ENCODE assay signal across 8 cellular contexts in the genomic region with DNA sequence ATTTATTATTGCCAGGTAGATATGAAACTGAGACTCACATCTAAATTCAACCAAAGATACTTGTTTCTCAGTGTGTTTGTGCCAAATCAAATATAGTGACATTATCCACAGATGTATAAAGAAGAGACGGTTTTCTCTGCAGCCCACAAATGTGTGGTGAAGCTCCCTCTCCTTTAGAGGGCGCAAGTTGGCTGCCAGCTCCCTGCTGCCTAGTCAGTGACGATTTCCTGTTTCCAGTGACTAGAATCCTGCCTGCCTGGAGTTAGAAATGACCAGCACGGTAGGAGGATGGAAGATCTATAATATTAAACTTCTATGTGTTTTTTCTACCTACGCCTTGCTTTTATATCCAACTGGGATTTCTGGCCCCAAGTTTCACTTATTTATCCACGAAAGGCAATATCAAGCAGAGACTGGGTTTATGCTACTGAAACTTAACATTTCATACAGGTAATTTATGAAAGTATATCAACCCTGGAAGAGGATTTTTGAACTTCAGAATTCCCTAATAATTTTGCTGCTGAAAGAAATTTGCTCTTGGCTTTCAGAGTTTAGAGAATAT.
A peak's percentile ranks its signal among the peaks of the same experiment; 100 is the strongest.
DNase-seq lines count a peak whose midpoint lies in the region; ATAC-seq, FAIRE-seq and TF ChIP-seq lines count a peak whose summit lies in the region.

No MANE protein-coding gene starts in this region.

- TF ChIP-seq CTCF in HepG2 (CRISPR knock-in tag; IDR thresholded peaks at IDR 0.05) (peak; percentile 56), right lobe of liver (IDR thresholded peaks at IDR 0.05) (peak in 1 of 4 donors; percentile 16), RWPE1 (conservative IDR thresholded peaks at IDR 0.05; ENCODE audit: low read depth) (peak; percentile 54)

- H3K4me3 ChIP-seq in HepG2 (replicated peaks in 1 of 3; ENCODE audit: insufficient read depth in 1 of 3, low read depth in 2 of 3, low read length in 3 of 3) (0 out of 6 replicates have a peak overlapping the region, but pooled peaks of 1 of the 3 experiments have one; percentile 23), right lobe of liver (no peak overlapping the region)

- intact Hi-C loops in HepG2 (cut with micrococcal nuclease; ENCODE audit: unreplicated experiment) = loop anchor here (2.0 kb wide), 1 partner anchor 217 kb away; no protein-coding TSS in a partner anchor
- intact Hi-C loops in right lobe of liver (cut with DNase I) = no loop called here
- intact Hi-C loops in head of caudate nucleus (cut with DNase I) = no loop called here

- H3K9me3 ChIP-seq in HepG2 (ENCODE audit: low read length) (no peaks in the 10 kb centered on the region), right lobe of liver (no peaks in the 10 kb centered on the region)

- no peaks in the 10 kb centered on the region for H3K4me1 ChIP-seq in HepG2 (ENCODE audit: insufficient read depth, low read length)
- H3K4me1 ChIP-seq in right lobe of liver = no peaks in the 10 kb centered on the region

- in situ Hi-C loops in HepG2 (cut with HindIII; ENCODE audit: extremely low pct_ligation_motif_present, low pct_unique_long_range_greater_than_20kb) = no loop called here

- POLR2A ChIA-PET in HepG2 (lab: Yijun Ruan, JAX) (no interaction called here), RWPE1 (lab: Yijun Ruan, JAX; ENCODE audit: low non-redundant PET) (no interaction called here)

- WGBS in HepG2 (ENCODE audit: low lambda C conversion rate) = 0% methylated on average over 6 of the region's 6 CpGs
- 17% methylated on average over 6 of the region's 6 CpGs for whole genome bisulfite sequencing in right lobe of liver (ENCODE audit: insufficient coverage, low coverage, low lambda C conversion rate, missing lambda C conversion rate)

- FAIRE-seq in HepG2 (lab: Jason Lieb, UNC) = no peak

- ATAC-seq in HepG2 = peak; percentile 88
- ATAC-seq in right lobe of liver = no peak
- ATAC-seq in GM21528 (IDR thresholded peaks at IDR 0.05; ENCODE audit: low FRiP score, unreplicated experiment) = no peak

- H2AFZ ChIP-seq in HepG2 (ENCODE audit: low read length) = no peak overlapping the region

- CTCF ChIA-PET in HepG2 (lab: Yijun Ruan, JAX; ENCODE audit: low intra/inter-chr PET ratio, low total read pairs) = no interaction called here
- CTCF ChIA-PET in RWPE1 (lab: Yijun Ruan, JAX) = interaction anchor here (0.6 to 0.8 kb wide), 2 partner anchors 744 to 824 kb away, joined by 4 to 5 read pairs; no protein-coding TSS in a partner anchor

- H4K20me1 ChIP-seq in HepG2 (ENCODE audit: insufficient read depth, low read length) = no peaks in the 10 kb centered on the region

- 0 out of 2 replicates have a peak overlapping the region, but pooled peaks have one; percentile 5 for H3K4me2 ChIP-seq in HepG2 (ENCODE audit: low read depth, low read length)

- H3K27me3 ChIP-seq in HepG2 (ENCODE audit: control insufficient read depth in 1 of 2, insufficient read depth in 2 of 2, low read length in 2 of 2) (no peaks in the 10 kb centered on the region), right lobe of liver (no peaks in the 10 kb centered on the region)

- H3K36me3 ChIP-seq in HepG2 (replicated peaks in 1 of 2; ENCODE audit: control insufficient read depth in 1 of 2, insufficient read depth in 2 of 2, low read length in 2 of 2) = no peaks in the 10 kb centered on the region
- no peaks in the 10 kb centered on the region for H3K36me3 ChIP-seq in right lobe of liver

- DNase-seq in HepG2 (ENCODE audit: low spot score) = peak; percentile 46
- DNase-seq in right lobe of liver = no peak
- DNase-seq in HS-5 (ENCODE audit: low read depth) = peak; percentile 15
- DNase-seq in RWPE1 (ENCODE audit: low spot score) = peak; percentile 42
- DNase-seq in head of caudate nucleus = peak in 35 of 42 donors; percentile 11 to 81 (median 44)
- no peak for DNase-seq in NCI-H2196 treated with DMSO at 0.1 percent for 48 hours (lab: John Stamatoyannopoulos, UW; ENCODE audit: unreplicated experiment)
- no peak for DNase-seq in GOT3 (lab: John Stamatoyannopoulos, UW)

- BruUV-seq in HepG2 (replicated peaks; lab: Mats Ljungman, UMichigan) = no TSS peak

- H3K79me2 ChIP-seq in HepG2 (ENCODE audit: insufficient read depth, low read length) = no peaks in the 10 kb centered on the region

- TF ChIP-seq EP300 in HepG2 (IDR thresholded peaks at IDR 0.05; ENCODE audit: low read depth in 2 of 2, low read length in 2 of 2) = no peak
- no peak for TF ChIP-seq EP300 in HepG2 (CRISPR knock-in tag; IDR thresholded peaks at IDR 0.05; ENCODE audit: borderline replicate concordance)

- TF ChIP-seq POLR2A in HepG2 (IDR thresholded peaks at IDR 0.05; ENCODE audit: insufficient read depth in 1 of 2, low read depth in 2 of 2, low read length in 2 of 2) (no peak), right lobe of liver (IDR thresholded peaks at IDR 0.05) (no peak)

- H3K27ac ChIP-seq in HepG2 (ENCODE audit: extremely low read length, insufficient read depth, low read length) = no peak overlapping the region
- no peak overlapping the region for H3K27ac ChIP-seq in right lobe of liver
- no peak overlapping the region for H3K27ac ChIP-seq in RWPE1

- TF ChIP-seq RAD21 in HepG2 (CRISPR knock-in tag; IDR thresholded peaks at IDR 0.05) = no peak

- no peak overlapping the region for H3K9ac ChIP-seq in HepG2 (ENCODE audit: insufficient read depth, low read depth, low read length)

TF ChIP-seq in HepG2, 621 proteins besides CTCF, POLR2A, EP300 and RAD21:
- TF ChIP-seq, protein P1, sequence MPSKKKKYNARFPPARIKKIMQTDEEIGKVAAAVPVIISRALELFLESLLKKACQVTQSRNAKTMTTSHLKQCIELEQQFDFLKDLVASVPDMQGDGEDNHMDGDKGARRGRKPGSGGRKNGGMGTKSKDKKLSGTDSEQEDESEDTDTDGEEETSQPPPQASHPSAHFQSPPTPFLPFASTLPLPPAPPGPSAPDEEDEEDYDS (CRISPR knock-in tag; IDR thresholded peaks at IDR 0.05) = no peak
- TF ChIP-seq ZNF574 (CRISPR knock-in tag; IDR thresholded peaks at IDR 0.05) (peak; percentile 80), GABPA (IDR thresholded peaks at IDR 0.05; ENCODE audit: low read depth, low read length) (peak; percentile 52), GABPA (CRISPR knock-in tag; IDR thresholded peaks at IDR 0.05; ENCODE audit: low read depth) (peak; percentile 91), GABPB1 (CRISPR knock-in tag; IDR thresholded peaks at IDR 0.05) (peak; percentile 84), FOXA3 (CRISPR knock-in tag; IDR thresholded peaks at IDR 0.05) (no peak), CREB1 (IDR thresholded peaks at IDR 0.05) (no peak; the same call in 1 of the 2 replicates), CREB1 (CRISPR knock-in tag; IDR thresholded peaks at IDR 0.05) (peak; percentile 86), CREM (IDR thresholded peaks at IDR 0.05) (peak; percentile 45; the same call in 1 of the 2 replicates), CREM (CRISPR knock-in tag; IDR thresholded peaks at IDR 0.05) (no peak), SRSF1 (optimal IDR thresholded peaks at IDR 0.05; ENCODE audit: low read depth, low read length) (no peak), ZMYM4 (CRISPR knock-in tag; IDR thresholded peaks at IDR 0.05) (peak; percentile 50; the same call in 1 of the 2 replicates), ATF1 (CRISPR knock-in tag; IDR thresholded peaks at IDR 0.05) (peak; percentile 85), STAG1 (CRISPR knock-in tag; IDR thresholded peaks at IDR 0.05) (peak; percentile 42)

Comparison
In these comparisons a context has a peak if more than half of its experiments do, and no peak if none do; other contexts are left out.
1. DNase-seq: peak in HepG2 (single experiment), HS-5 (single experiment), RWPE1 (single experiment) and head of caudate nucleus (35 of 42); none in right lobe of liver (0 of 3), NCI-H2196 treated with DMSO at 0.1 percent for 48 hours (single experiment) and GOT3 (single experiment).